ENCODE assay signal across 8 cellular contexts in genomic region chr13:48001999-48002398, GRCh38. TPM values are rescaled to one million over a fixed set of nuclear protein-coding genes. Genes with fewer than 3 reads are reported as not detected.
A peak's percentile ranks its signal among the peaks of the same experiment; 100 is the strongest.
DNase-seq lines count a peak whose midpoint lies in the region; ATAC-seq, FAIRE-seq and TF ChIP-seq lines count a peak whose summit lies in the region.
"Not testable (repeated sequence)": the region's sequence is repeated elsewhere in the genome, so short reads cannot be mapped to it uniquely, and the experiment has no call there.

No MANE protein-coding gene starts in this region.

- not testable (repeated sequence) for H4K91ac ChIP-seq in IMR-90 (ENCODE audit: insufficient read depth, low read depth, low read length); H1 (replicated peaks; ENCODE audit: insufficient read length, low read length)

- H2AK5ac ChIP-seq in IMR-90 (ENCODE audit: low read depth, low read length); H1 (ENCODE audit: low read depth, low read length): not testable (repeated sequence)

- peak overlapping the region; percentile 95 for H3K4me3 Mint-ChIP-seq in CD8-positive, alpha-beta T cell
- peak overlapping the region; percentile 85 for H3K4me3 Mint-ChIP-seq in activated CD4-positive, alpha-beta T cell treated with anti-CD3 and anti-CD28 coated beads for 36 hours
- H3K4me3 Mint-ChIP-seq in activated naive CD8-positive, alpha-beta T cell treated with anti-CD3 and anti-CD28 coated beads, Interleukin-2, amount 50 U/mL, for 24 hours = peak overlapping the region; percentile 92

- CTCF ChIA-PET in CD8-positive, alpha-beta T cell (lab: Charles Lee); IMR-90 (lab: Yijun Ruan, JAX); activated CD4-positive, alpha-beta T cell treated with anti-CD3 and anti-CD28 coated beads for 36 hours (lab: Charles Lee): not testable (repeated sequence)
- CTCF ChIA-PET in H1 (lab: Charles Lee; ENCODE audit: partially characterized antibody) = interaction anchor here (0.9 to 2.8 kb wide), 2 partner anchors 10 to 36 kb away, joined by 3 to 13 read pairs; partner anchors contain the start of gene NUDT15

- dilution Hi-C loops in IMR-90 (cut with HindIII; ENCODE audit: low sequenced_read_pairs, unreplicated experiment) = not testable (repeated sequence)

- not testable (repeated sequence) for H4K5ac ChIP-seq in IMR-90 (ENCODE audit: low read depth, low read length); H1 (ENCODE audit: insufficient read length, low read depth, low read length)

- H2AK9ac ChIP-seq in IMR-90 (replicated peaks; ENCODE audit: low read depth, low read length, poor library complexity) = peak overlapping the region; percentile 88

- peak overlapping the region; percentile 76 for H2AFZ ChIP-seq in IMR-90 (replicated peaks; ENCODE audit: low read length, poor library complexity)
- not testable (repeated sequence) for H2AFZ ChIP-seq in H1 (ENCODE audit: low read length)
- peak overlapping the region; percentile 49 for H2AFZ ChIP-seq in neuron (ENCODE audit: low read depth, low read length)

- H4K20me1 ChIP-seq in IMR-90 (ENCODE audit: insufficient read depth, low read length); H1 (replicated peaks in 1 of 2; ENCODE audit: control insufficient read depth in 1 of 2, insufficient read depth in 2 of 2, low read length in 2 of 2): not testable (repeated sequence)

- not testable (repeated sequence) for H3K9ac ChIP-seq in IMR-90 (ENCODE audit: low read depth, low read length); H1 (replicated peaks in 1 of 4; ENCODE audit: extremely low read depth in 1 of 4, low read depth in 3 of 4, low read length in 3 of 4); iPS-15b (ENCODE audit: low read depth, low read length)

- peak overlapping the region; percentile 7; the same call in 1 of the 2 replicates for H3K4ac ChIP-seq in IMR-90 (ENCODE audit: low read depth, low read length)
- not testable (repeated sequence) for H3K4ac ChIP-seq in H1 (replicated peaks; ENCODE audit: insufficient read length, low read depth, low read length)

- H3K27ac Mint-ChIP-seq in CD8-positive, alpha-beta T cell; activated naive CD8-positive, alpha-beta T cell treated with anti-CD3 and anti-CD28 coated beads, Interleukin-2, amount 50 U/mL, for 24 hours: not testable (repeated sequence)
- H3K27ac Mint-ChIP-seq in activated CD4-positive, alpha-beta T cell treated with anti-CD3 and anti-CD28 coated beads for 36 hours = peak overlapping the region; percentile 95

- H3K4me1 Mint-ChIP-seq in CD8-positive, alpha-beta T cell (ENCODE audit: low read depth) = peaks cover 32% of the 10 kb centered on the region
- H3K4me1 Mint-ChIP-seq in activated CD4-positive, alpha-beta T cell treated with anti-CD3 and anti-CD28 coated beads for 36 hours = peaks cover 30% of the 10 kb centered on the region
- peaks cover 29% of the 10 kb centered on the region for H3K4me1 Mint-ChIP-seq in activated naive CD8-positive, alpha-beta T cell treated with anti-CD3 and anti-CD28 coated beads, Interleukin-2, amount 50 U/mL, for 24 hours

- not testable (repeated sequence) for TF ChIP-seq RAD21 in IMR-90 (IDR thresholded peaks at IDR 0.05; ENCODE audit: low read length); H1 (IDR thresholded peaks at IDR 0.05 in 1 of 2, conservative IDR thresholded peaks at IDR 0.05 in 1 of 2; ENCODE audit: low read depth in 2 of 2, low read length in 2 of 2)

- H3K9me3 ChIP-seq in CD8-positive, alpha-beta T cell (ENCODE audit: low read length); IMR-90 (ENCODE audit: control insufficient read depth, insufficient read depth, low read length); H1 (ENCODE audit: insufficient read depth in 2 of 2, low read depth in 1 of 2, low read length in 1 of 2); iPS-15b (ENCODE audit: control insufficient read depth, insufficient read depth, low read length); neuron (ENCODE audit: low read length); stomach: not testable (repeated sequence)

- not testable (repeated sequence) for DNase-seq in CD8-positive, alpha-beta T cell; IMR-90; activated naive CD8-positive, alpha-beta T cell treated with anti-CD3 and anti-CD28 coated beads, Interleukin-2, amount 50 U/mL, for 24 hours; stomach
- DNase-seq in activated CD4-positive, alpha-beta T cell treated with anti-CD3 and anti-CD28 coated beads for 36 hours = peak; percentile 10
- peak in 1 of 2 experiments; percentile 54 for DNase-seq in H1 (ENCODE audit: low read depth in 1 of 2, low spot score in 2 of 2)

- H2BK120ac ChIP-seq in IMR-90 (ENCODE audit: low read depth, low read length); H1 (replicated peaks; ENCODE audit: low read depth, low read length): not testable (repeated sequence)

- not testable (repeated sequence) for TF ChIP-seq CTCF in CD8-positive, alpha-beta T cell (IDR thresholded peaks at IDR 0.05); IMR-90 (conservative IDR thresholded peaks at IDR 0.05; ENCODE audit: low read depth, low read length); H1 (IDR thresholded peaks at IDR 0.05; ENCODE audit: control extremely low read depth in 1 of 3, insufficient read depth in 1 of 3, low read depth in 1 of 3, low read length in 3 of 3); stomach (IDR thresholded peaks at IDR 0.05)

- H3K9me3 Mint-ChIP-seq in CD8-positive, alpha-beta T cell; activated CD4-positive, alpha-beta T cell treated with anti-CD3 and anti-CD28 coated beads for 36 hours (ENCODE audit: low read depth); activated naive CD8-positive, alpha-beta T cell treated with anti-CD3 and anti-CD28 coated beads, Interleukin-2, amount 50 U/mL, for 24 hours: not testable (repeated sequence)

- 43% methylated on average over 1 of the region's 5 CpGs; no CpG with 5 or more reads in 1 of the 2 experiments for WGBS in IMR-90 (ENCODE audit: extremely low coverage in 2 of 2, insufficient read length in 1 of 2), 2 experiments
- WGBS in H1 (ENCODE audit: extremely low coverage in 1 of 2, insufficient coverage in 1 of 2, insufficient read length in 1 of 2, insufficient replicate concordance in 2 of 2, low coverage in 1 of 2, low lambda C conversion rate in 2 of 2, missing lambda C conversion rate in 1 of 2), 2 experiments = 57% methylated on average over 5 of the region's 5 CpGs; no CpG with 5 or more reads in 1 of the 2 experiments
- WGBS in stomach, 5 donors = 46 to 63% (median 54%) methylated on average over 5 of the region's 5 CpGs

- H3K4me3 ChIP-seq in CD8-positive, alpha-beta T cell (ENCODE audit: low read depth, low read length); IMR-90 (ENCODE audit: insufficient read depth, low read depth, low read length); neuron (ENCODE audit: low read length): not testable (repeated sequence)
- H3K4me3 ChIP-seq in H1 (ENCODE audit: extremely low read depth in 1 of 4, insufficient read depth in 2 of 4, low read depth in 3 of 4, low read length in 4 of 4) (peak overlapping the region in 1 of 4 experiments; percentile 95; a peak in 4 of 8 replicates), iPS-15b (ENCODE audit: low read depth, low read length) (peak overlapping the region; percentile 97), stomach (peak overlapping the region; percentile 66 to 99 (median 96))

- H2BK5ac ChIP-seq in IMR-90 (ENCODE audit: low read depth, low read length, poor library complexity, severe bottlenecking) = not testable (repeated sequence)
- H2BK5ac ChIP-seq in H1 (ENCODE audit: low read depth, low read length) = peak overlapping the region; percentile 75; the same call in 1 of the 2 replicates

- not testable (repeated sequence) for TF ChIP-seq EP300 in H1 (IDR thresholded peaks at IDR 0.05; ENCODE audit: borderline replicate concordance in 1 of 2, low read depth in 2 of 2, low read length in 2 of 2); stomach (IDR thresholded peaks at IDR 0.05)

- H3K14ac ChIP-seq in IMR-90 (replicated peaks; ENCODE audit: low read depth, low read length); H1 (ENCODE audit: insufficient read length): not testable (repeated sequence)

- not testable (repeated sequence) for ATAC-seq in CD8-positive, alpha-beta T cell; IMR-90 (ENCODE audit: low read depth); activated CD4-positive, alpha-beta T cell treated with anti-CD3 and anti-CD28 coated beads for 36 hours; activated naive CD8-positive, alpha-beta T cell treated with anti-CD3 and anti-CD28 coated beads, Interleukin-2, amount 50 U/mL, for 24 hours

- not testable (repeated sequence) for H3K36me3 ChIP-seq in CD8-positive, alpha-beta T cell (ENCODE audit: insufficient read depth, low read length); IMR-90 (ENCODE audit: control insufficient read depth, insufficient read depth, low read length); H1 (ENCODE audit: control insufficient read depth in 2 of 4, insufficient read depth in 4 of 4, low read length in 3 of 4); iPS-15b (ENCODE audit: control insufficient read depth, insufficient read depth, low read length); neuron (ENCODE audit: insufficient read depth, low read length); stomach

- H3K27ac ChIP-seq in CD8-positive, alpha-beta T cell (ENCODE audit: low read depth, low read length); IMR-90 (ENCODE audit: insufficient read depth, low read length); H1 (ENCODE audit: low read depth, low read length): not testable (repeated sequence)
- peak overlapping the region in 2 of 5 donors; percentile 91 for H3K27ac ChIP-seq in stomach

- POLR2A ChIA-PET in CD8-positive, alpha-beta T cell (lab: Charles Lee); IMR-90 (lab: Charles Lee; ENCODE audit: unreplicated experiment); activated CD4-positive, alpha-beta T cell treated with anti-CD3 and anti-CD28 coated beads for 36 hours (lab: Charles Lee): not testable (repeated sequence)
- POLR2A ChIA-PET in H1 (lab: Charles Lee; ENCODE audit: partially characterized antibody) = interaction anchor here (1.2 to 6.0 kb wide), 5 partner anchors 10 to 93 kb away, joined by 3 to 43 read pairs (median 5); partner anchors contain the start of genes MED4 and NUDT15

- not testable (repeated sequence) for H3K23me2 ChIP-seq in H1 (ENCODE audit: low read depth, low read length)

- H3K23ac ChIP-seq in IMR-90 (ENCODE audit: low read depth, low read length); H1 (ENCODE audit: insufficient read length): not testable (repeated sequence)

- H3K79me2 ChIP-seq in H1 (ENCODE audit: control insufficient read depth in 1 of 2, insufficient read depth in 2 of 2, low read length in 2 of 2) = peaks cover 6 to 39% of the 10 kb centered on the region in 2 experiments

- peaks cover 10 to 32% of the 10 kb centered on the region in 2 experiments for H3K79me1 ChIP-seq in IMR-90 (ENCODE audit: low read depth in 1 of 2, low read length in 2 of 2)
- H3K79me1 ChIP-seq in H1 (ENCODE audit: low read depth, low read length) = not testable (repeated sequence)

- not testable (repeated sequence) for BruUV-seq in IMR-90 (replicated peaks; lab: Mats Ljungman, UMichigan)

- H4K8ac ChIP-seq in IMR-90 (ENCODE audit: low read depth in 2 of 2, low read length in 2 of 2) = peak overlapping the region; percentile 47 to 49; a peak in 2 of 4 replicates
- H4K8ac ChIP-seq in H1 (ENCODE audit: extremely low read depth, insufficient read depth, low read length) = not testable (repeated sequence)

- not testable (repeated sequence) for H2BK20ac ChIP-seq in IMR-90 (ENCODE audit: low read depth, low read length); H1 (ENCODE audit: low read length)

- H2BK12ac ChIP-seq in H1 (ENCODE audit: low read depth, low read length) = 0 out of 2 replicates have a peak overlapping the region, but pooled peaks have one; percentile 39

- H3K36me3 Mint-ChIP-seq in CD8-positive, alpha-beta T cell = peaks cover 16% of the 10 kb centered on the region
- H3K36me3 Mint-ChIP-seq in activated CD4-positive, alpha-beta T cell treated with anti-CD3 and anti-CD28 coated beads for 36 hours (ENCODE audit: low read depth); activated naive CD8-positive, alpha-beta T cell treated with anti-CD3 and anti-CD28 coated beads, Interleukin-2, amount 50 U/mL, for 24 hours (ENCODE audit: low read depth): not testable (repeated sequence)

- in situ Hi-C loops in IMR-90 (cut with MboI; ENCODE audit: low sequenced_read_pairs) = not testable (repeated sequence)

- FAIRE-seq in H1 (lab: Jason Lieb, UNC) = not testable (repeated sequence)

- H3K27me3 ChIP-seq in CD8-positive, alpha-beta T cell (ENCODE audit: insufficient read depth, low read length); IMR-90 (ENCODE audit: control insufficient read depth, insufficient read depth, low read length); H1 (replicated peaks in 1 of 4; ENCODE audit: control insufficient read depth in 3 of 4, extremely low read depth in 1 of 4, insufficient read depth in 3 of 4, low read length in 3 of 4); iPS-15b (ENCODE audit: control insufficient read depth, insufficient read depth, low read length); neuron (ENCODE audit: insufficient read depth, low read length); stomach: not testable (repeated sequence)

- H2BK15ac ChIP-seq in IMR-90 (ENCODE audit: low read depth, low read length); H1 (ENCODE audit: low read length): not testable (repeated sequence)

- H3K27me3 Mint-ChIP-seq in CD8-positive, alpha-beta T cell (ENCODE audit: low read depth); activated CD4-positive, alpha-beta T cell treated with anti-CD3 and anti-CD28 coated beads for 36 hours; activated naive CD8-positive, alpha-beta T cell treated with anti-CD3 and anti-CD28 coated beads, Interleukin-2, amount 50 U/mL, for 24 hours: not testable (repeated sequence)

- H3K4me1 ChIP-seq in CD8-positive, alpha-beta T cell (ENCODE audit: insufficient read depth, low read length) = peaks cover 16% of the 10 kb centered on the region
- not testable (repeated sequence) for H3K4me1 ChIP-seq in IMR-90 (ENCODE audit: control insufficient read depth, insufficient read depth, low read length); H1 (replicated peaks in 1 of 4; ENCODE audit: control insufficient read depth in 3 of 4, insufficient read depth in 4 of 4, low read length in 3 of 4); neuron (ENCODE audit: insufficient read depth, low read length)
- peaks cover 13% of the 10 kb centered on the region for H3K4me1 ChIP-seq in iPS-15b (ENCODE audit: control insufficient read depth, insufficient read depth, low read length)
- peaks cover 14 to 44% (median 33%) of the 10 kb centered on the region in 4 donors for H3K4me1 ChIP-seq in stomach

- not testable (repeated sequence) for H3K56ac ChIP-seq in IMR-90 (ENCODE audit: extremely low read depth, insufficient read depth, low read length); H1 (replicated peaks; ENCODE audit: insufficient read length, low read depth, low read length)

- not testable (repeated sequence) for H3K18ac ChIP-seq in IMR-90 (ENCODE audit: low read depth, low read length); H1 (ENCODE audit: extremely low read depth, low read length)

- not testable (repeated sequence) for H3K9me1 ChIP-seq in IMR-90 (ENCODE audit: insufficient read depth, low read length)

- H3K4me2 ChIP-seq in IMR-90 (ENCODE audit: low read depth, low read length) = not testable (repeated sequence)
- peak overlapping the region; percentile 78 to 80 for H3K4me2 ChIP-seq in H1 (ENCODE audit: insufficient read depth in 1 of 2, low read depth in 2 of 2, low read length in 2 of 2)

- TF ChIP-seq POLR2A in IMR-90 (IDR thresholded peaks at IDR 0.05; ENCODE audit: low read depth, low read length); H1 (IDR thresholded peaks at IDR 0.05; ENCODE audit: control extremely low read depth in 1 of 2, low read depth in 2 of 2, low read length in 2 of 2); stomach (IDR thresholded peaks at IDR 0.05): not testable (repeated sequence)

- intact Hi-C loops in CD8-positive, alpha-beta T cell (cut with DNase I, micrococcal nuclease) = loop anchor here (1.0 to 10.0 kb wide), 4 partner anchors 35 to 1443 kb away; partner anchors contain the start of genes FNDC3A (in 2 of the 2), NUDT15 (in 2 of the 2), CAB39L (in 1 of the 2) and SETDB2 (in 1 of the 2)
- intact Hi-C loops in IMR-90 (cut with micrococcal nuclease); stomach (cut with DNase I; ENCODE audit: low total_unique reads): not testable (repeated sequence)
- intact Hi-C loops in activated CD4-positive, alpha-beta T cell treated with anti-CD3 and anti-CD28 coated beads for 36 hours (cut with DNase I, micrococcal nuclease) = loop anchor here (1.0 kb wide), 3 partner anchors 35 to 1205 kb away; partner anchors contain the start of genes NUDT15 (in 2 of the 2), ESD (in 1 of the 2) and MED4 (in 1 of the 2)

RNA-seq across cellular contexts. Expression of gene SUCLA2, which starts 0.9 kb away (rescaled TPM):
- total RNA-seq in CD8-positive, alpha-beta T cell = 10 to 100 TPM; 20.8 to 22.9 TPM
- total RNA-seq in IMR-90 (2012; rRNA removed) (31.5 and 50.5 TPM in 2 replicates), stomach (10 to 100 TPM in 4 of 5 donors, 1 to 10 TPM in 1; 8.1 to 77.3 (median 32.1) TPM)
- polyA plus RNA-seq in IMR-90 (2012; rRNA removed) (29.5 and 36.1 TPM in 2 replicates), H1 (2011; rRNA removed) (19.4 and 23.5 TPM in 2 replicates), stomach (10 to 100 TPM; 24.4 to 41.1 (median 34.9) TPM)
- 5.4 and 9.9 TPM in 2 replicates for polyA plus RNA-seq in IMR-90 (2012; cell fraction: cytosol; rRNA removed)
- polyA plus RNA-seq in IMR-90 (2012; cell fraction: nucleus; rRNA removed; ENCODE audit: low replicate concordance) = 2.6 and 12.7 TPM in 2 replicates
- 10 to 100 TPM; 34.9 to 44.6 TPM for total RNA-seq in activated CD4-positive, alpha-beta T cell treated with anti-CD3 and anti-CD28 coated beads for 36 hours
- 69.1 and 78.8 TPM in 2 replicates for total RNA-seq in H1 (2021; fragmentation: NEBNext Ultra II Directional; extraction: Animal tissue kit (Norgen Biotek cat#: 25700))
- polyA plus RNA-seq in H1 (2011; cell fraction: cytosol; rRNA removed) = 37.8 TPM
- polyA plus RNA-seq in H1 (2011; cell fraction: nucleus; rRNA removed) = 15.6 TPM
- 33.5 to 60.4 TPM (median 41.4 TPM) in 4 replicates for polyA plus RNA-seq in H1 (2012, experiment 1 of 2)
- 4.5 TPM for polyA plus RNA-seq in H1 (2012, experiment 2 of 2)
- 53.6 TPM for polyA plus RNA-seq in H1 (2013, experiment 1 of 2)
- polyA plus RNA-seq in H1 (2013, experiment 2 of 2) = 56.9 TPM
- 22.2 and 47.5 TPM in 2 replicates for polyA minus RNA-seq in H1 (2011; rRNA and poly(A)+ RNA removed)
- 23.9 TPM for polyA minus RNA-seq in H1 (2011; cell fraction: cytosol; rRNA and poly(A)+ RNA removed)
- polyA minus RNA-seq in H1 (2011; cell fraction: nucleus; rRNA and poly(A)+ RNA removed) = 45.4 TPM

RNA-seq across cellular contexts. Expression of gene NUDT15, which starts 35.5 kb away (rescaled TPM):
- 10 to 100 TPM; 23.8 to 24.9 TPM for total RNA-seq in CD8-positive, alpha-beta T cell
- total RNA-seq in IMR-90 (2012; rRNA removed) (13.1 and 26.7 TPM in 2 replicates), stomach (10 to 100 TPM in 2 of 5 donors, 1 to 10 TPM in 1, under 1 TPM in 1, not detected in 1; 0.89 to 18.0 (median 13.4) TPM)
- polyA plus RNA-seq in IMR-90 (2012; rRNA removed) (11.8 and 14.2 TPM in 2 replicates), H1 (2011; rRNA removed) (26.4 and 37.8 TPM in 2 replicates), stomach (10 to 100 TPM; 11.5 to 22.5 (median 20.2) TPM)
- 3.3 and 7.0 TPM in 2 replicates for polyA plus RNA-seq in IMR-90 (2012; cell fraction: cytosol; rRNA removed)
- 0.86 and 3.4 TPM in 2 replicates for polyA plus RNA-seq in IMR-90 (2012; cell fraction: nucleus; rRNA removed; ENCODE audit: low replicate concordance)
- 10 to 100 TPM; 12.3 to 18.2 TPM for total RNA-seq in activated CD4-positive, alpha-beta T cell treated with anti-CD3 and anti-CD28 coated beads for 36 hours
- total RNA-seq in H1 (2021; fragmentation: NEBNext Ultra II Directional; extraction: Animal tissue kit (Norgen Biotek cat#: 25700)) = 64.3 and 65.9 TPM in 2 replicates
- 38.9 TPM for polyA plus RNA-seq in H1 (2011; cell fraction: cytosol; rRNA removed)
- polyA plus RNA-seq in H1 (2011; cell fraction: nucleus; rRNA removed) = 10.6 TPM
- 27.5 to 44.5 TPM (median 32.5 TPM) in 4 replicates for polyA plus RNA-seq in H1 (2012, experiment 1 of 2)
- 8.1 TPM for polyA plus RNA-seq in H1 (2012, experiment 2 of 2)
- polyA plus RNA-seq in H1 (2013, experiment 1 of 2) = 59.3 TPM
- polyA plus RNA-seq in H1 (2013, experiment 2 of 2) = 65.3 TPM
- polyA minus RNA-seq in H1 (2011; rRNA and poly(A)+ RNA removed) = 6.2 and 8.1 TPM in 2 replicates
- polyA minus RNA-seq in H1 (2011; cell fraction: cytosol; rRNA and poly(A)+ RNA removed) = 9.8 TPM
- polyA minus RNA-seq in H1 (2011; cell fraction: nucleus; rRNA and poly(A)+ RNA removed) = 6.6 TPM
